15 cellular contexts compared by ENCODE assay signal in the genomic region with DNA sequence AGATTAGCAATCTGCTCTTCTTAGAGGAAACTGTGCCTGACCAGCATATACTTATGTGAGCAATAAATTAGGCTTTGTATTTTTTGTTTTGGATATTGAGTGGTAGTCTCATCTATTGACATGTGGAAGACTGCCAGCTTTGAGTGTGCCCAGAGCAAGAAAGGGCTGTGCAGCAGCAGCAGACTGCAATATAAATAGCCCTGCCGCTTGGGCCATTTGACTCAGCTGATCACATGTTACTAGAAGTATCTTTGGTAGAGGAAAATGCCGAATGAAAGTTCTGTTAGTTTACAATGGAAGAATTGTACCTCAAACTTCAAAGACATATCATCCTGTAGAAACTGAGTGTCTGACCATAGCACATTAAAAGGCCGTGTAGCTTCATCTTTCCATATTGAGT.
DNase-seq lines count a peak whose midpoint lies in the region; ATAC-seq lines count a peak whose summit lies in the region.
"Had no signal": no experiment of that assay in that cellular context is flagged by ENCODE, and none has a peak within 500 bp of the region (broad histone marks: within the 10 kb centered on the region; RNA-seq: fewer than 3 reads in every experiment).

No MANE protein-coding gene starts in this region.

- ATAC-seq in HG03025 (IDR thresholded peaks at IDR 0.05; ENCODE audit: low FRiP score, unreplicated experiment) = no peak
- ATAC-seq: GM12878, SK-N-SH treated with all-trans-retinoic acid at 6 μM for 48 hours had no signal

- DNase-seq in COLO829 (ENCODE audit: low spot score) (peak; percentile 79), DMS153 (lab: John Stamatoyannopoulos, UW) (peak; percentile 44), NCI-H69 (lab: John Stamatoyannopoulos, UW) (peak; percentile 43), epidermal melanocyte (ENCODE audit: insufficient read length, low spot score) (peak; percentile 41), HuH-7 (ENCODE audit: low spot score) (no peak), retina (no peak)
- DNase-seq: ACHN, EL, NCI-H1694 treated with DMSO at 0.1 percent for 48 hours, NCI-H510A, T-helper 1 cell, T-helper 9 cell had no signal

Comparison
In these comparisons a context has a peak if more than half of its experiments do, and no peak if none do; other contexts are left out.
1. DNase-seq: peak in COLO829 (single experiment), DMS153 (single experiment), NCI-H69 (single experiment) and epidermal melanocyte (single experiment); none in HuH-7 (single experiment) and retina (single experiment).